Comparison of ENCODE assay signal across 9 cellular contexts in genomic region chr3:44476181-44476599, GRCh38. TPM values are rescaled to one million over a fixed set of nuclear protein-coding genes. Genes with fewer than 3 reads are reported as not detected.
DNase-seq lines count a peak whose midpoint lies in the region; ATAC-seq, FAIRE-seq and TF ChIP-seq lines count a peak whose summit lies in the region.
"Had no signal": no experiment of that assay in that cellular context is flagged by ENCODE, and none has a peak within 500 bp of the region (broad histone marks: within the 10 kb centered on the region; RNA-seq: fewer than 3 reads in every experiment).

No MANE protein-coding gene starts in this region.

- no peaks in the 10 kb centered on the region for H3K9me3 Mint-ChIP-seq in H9
- H3K9me3 Mint-ChIP-seq in activated T-helper 17 cell treated with anti-CD3 and anti-CD28 coated beads, Interleukin-2, amount 50 U/mL, for 72 hours = no peaks in the 10 kb centered on the region

- H3K18ac ChIP-seq in H9 (ENCODE audit: insufficient read length, low read depth, low read length) = no peak overlapping the region

- peak overlapping the region; percentile 84 to 92 for H3K4me3 Mint-ChIP-seq in H9
- H3K4me3 Mint-ChIP-seq in activated T-helper 17 cell treated with anti-CD3 and anti-CD28 coated beads, Interleukin-2, amount 50 U/mL, for 72 hours = peak overlapping the region; percentile 89

- H3K36me3 Mint-ChIP-seq in H9 (ENCODE audit: insufficient read depth in 1 of 3, low read depth in 3 of 3) = no peaks in the 10 kb centered on the region
- peaks cover 7% of the 10 kb centered on the region for H3K36me3 Mint-ChIP-seq in activated T-helper 17 cell treated with anti-CD3 and anti-CD28 coated beads, Interleukin-2, amount 50 U/mL, for 72 hours (ENCODE audit: low read depth)

- H3K4me1 ChIP-seq in A549 = peaks cover 9% of the 10 kb centered on the region; the same call in 1 of the 3 replicates
- no peaks in the 10 kb centered on the region for H3K4me1 ChIP-seq in H9 (ENCODE audit: insufficient read depth, low read length)
- H3K4me1 ChIP-seq in uterus = no peaks in the 10 kb centered on the region

- H3K27me3 ChIP-seq in H9 (ENCODE audit: insufficient read depth, low read length) = no peaks in the 10 kb centered on the region
- no peaks in the 10 kb centered on the region for H3K27me3 ChIP-seq in kidney epithelial cell (ENCODE audit: control insufficient read depth, insufficient read depth, low read length)
- no peaks in the 10 kb centered on the region for H3K27me3 ChIP-seq in uterus

- H4K8ac ChIP-seq in H9 (replicated peaks; ENCODE audit: insufficient read length, low read depth, low read length) = no peak overlapping the region

- TF ChIP-seq EP300 in A549 (IDR thresholded peaks at IDR 0.05) = no peak

- H2BK20ac ChIP-seq in H9 (ENCODE audit: low read depth, low read length, poor library complexity, severe bottlenecking) = no peak overlapping the region

- H2BK15ac ChIP-seq in H9 (ENCODE audit: low read depth, low read length) = no peak overlapping the region

- no peak overlapping the region for H4K91ac ChIP-seq in H9 (ENCODE audit: insufficient read length, low read depth, low read length)

- H3K27ac ChIP-seq in A549 = peak overlapping the region; percentile 24 to 45; a peak in 1 of 6 replicates
- no peak overlapping the region for H3K27ac ChIP-seq in H9 (ENCODE audit: insufficient read length, low read depth, low read length)
- no peak overlapping the region for H3K27ac ChIP-seq in uterus

- no peak for FAIRE-seq in A549 (lab: Jason Lieb, UNC)
- FAIRE-seq: islet of Langerhans had no signal

- H3K36me3 ChIP-seq in kidney epithelial cell (ENCODE audit: control insufficient read depth, insufficient read depth, low read length) = no peaks in the 10 kb centered on the region
- H3K36me3 ChIP-seq in uterus = no peaks in the 10 kb centered on the region

- H3K56ac ChIP-seq in H9 (ENCODE audit: insufficient read length, low read depth, low read length) = no peak overlapping the region

- peaks cover 33 to 41% of the 10 kb centered on the region in 2 experiments for H3K4me1 Mint-ChIP-seq in H9
- H3K4me1 Mint-ChIP-seq in activated T-helper 17 cell treated with anti-CD3 and anti-CD28 coated beads, Interleukin-2, amount 50 U/mL, for 72 hours = peaks cover 15% of the 10 kb centered on the region

- intact Hi-C loops in uterus (cut with DNase I; ENCODE audit: low total_unique reads) = no loop called here

- no peak overlapping the region for H2AFZ ChIP-seq in H9 (ENCODE audit: low read length)

- CTCF ChIA-PET in A549 (lab: Yijun Ruan, JAX) = no interaction called here

- no peak overlapping the region for H3T11ph ChIP-seq in H9 (ENCODE audit: low read length)

- H3K9me3 ChIP-seq in A549 (no peaks in the 10 kb centered on the region), H9 (ENCODE audit: control insufficient read depth, low read depth, low read length) (no peaks in the 10 kb centered on the region), uterus (no peaks in the 10 kb centered on the region)

- no peaks in the 10 kb centered on the region for H4K20me1 ChIP-seq in H9 (ENCODE audit: control insufficient read depth, insufficient read depth, insufficient read length)

- no peak overlapping the region for H2BK12ac ChIP-seq in H9 (ENCODE audit: insufficient read length, low read depth, low read length)

- H3K27ac Mint-ChIP-seq in H9 = peak overlapping the region in 1 of 3 experiments; percentile 9; a peak in 1 of 7 replicates
- H3K27ac Mint-ChIP-seq in activated T-helper 17 cell treated with anti-CD3 and anti-CD28 coated beads, Interleukin-2, amount 50 U/mL, for 72 hours = peak overlapping the region; percentile 62

- 86% methylated on average over 5 of the region's 5 CpGs for WGBS in A549 (ENCODE audit: missing lambda C conversion rate)
- no CpG with 5 or more reads among the region's 5 CpGs for WGBS in H9 (ENCODE audit: extremely low coverage, insufficient read length, low lambda C conversion rate)

- H2AK5ac ChIP-seq in H9 (ENCODE audit: insufficient read length, low read length) = no peak overlapping the region

- TF ChIP-seq POLR2A in A549 (IDR thresholded peaks at IDR 0.05; ENCODE audit: low read length) (no peak), uterus (IDR thresholded peaks at IDR 0.05) (no peak)

- H4K5ac ChIP-seq in H9 (ENCODE audit: insufficient read length, low read depth, low read length) = no peak overlapping the region

- peaks cover 8% of the 10 kb centered on the region for H3K27me3 Mint-ChIP-seq in H9 (ENCODE audit: low read depth)
- no peaks in the 10 kb centered on the region for H3K27me3 Mint-ChIP-seq in activated T-helper 17 cell treated with anti-CD3 and anti-CD28 coated beads, Interleukin-2, amount 50 U/mL, for 72 hours

- H3K4ac ChIP-seq in H9 (ENCODE audit: low read depth, low read length) = no peak overlapping the region

- no peak for TF ChIP-seq CTCF in A549 (IDR thresholded peaks at IDR 0.05)
- TF ChIP-seq CTCF in H9 (conservative IDR thresholded peaks at IDR 0.05) = no peak
- TF ChIP-seq CTCF in kidney epithelial cell (IDR thresholded peaks at IDR 0.05; ENCODE audit: insufficient read depth, low read length, poor library complexity, severe bottlenecking) = no peak
- no peak for TF ChIP-seq CTCF in uterus (IDR thresholded peaks at IDR 0.05)

- POLR2A ChIA-PET in A549 (lab: Yijun Ruan, JAX) = no interaction called here

- peaks cover 3% of the 10 kb centered on the region for H3K79me1 ChIP-seq in H9 (ENCODE audit: insufficient read depth, low read depth, low read length, poor library complexity, severe bottlenecking)

- H3K4me3 ChIP-seq in A549 (peak overlapping the region; percentile 70), kidney epithelial cell (ENCODE audit: low read depth, low read length) (peak overlapping the region; percentile 67), uterus (peak overlapping the region; percentile 25 to 77)

- H2BK120ac ChIP-seq in H9 (ENCODE audit: low read depth, low read length, poor library complexity, severe bottlenecking) = no peak overlapping the region

- H3K4me2 ChIP-seq in A549 (peak overlapping the region; percentile 96), H9 (ENCODE audit: insufficient read depth, insufficient read length, low read length) (peak overlapping the region; percentile 47)

- TF ChIP-seq RAD21 in A549 (conservative IDR thresholded peaks at IDR 0.05 in 1 of 2, IDR thresholded peaks at IDR 0.05 in 1 of 2) = no peak

- no peak overlapping the region for H3K9ac ChIP-seq in H9 (ENCODE audit: extremely low read depth, insufficient read length, low read length)

- H3K14ac ChIP-seq in H9 (ENCODE audit: insufficient read depth, low read length) = no peak overlapping the region

- H2BK5ac ChIP-seq in H9 (ENCODE audit: insufficient read length, low read length) = no peak overlapping the region

- H3K23ac ChIP-seq in H9 (ENCODE audit: insufficient read length, low read depth, low read length) = no peak overlapping the region

- H3K79me2 ChIP-seq in H9 (ENCODE audit: insufficient read depth, low read length) = peaks cover 5% of the 10 kb centered on the region; the same call in 1 of the 2 replicates

- no peak for DNase-seq in A549 (ENCODE audit: low read depth in 1 of 2, low spot score in 1 of 2)
- DNase-seq in H9 = no peak
- DNase-seq in kidney epithelial cell (ENCODE audit: low read depth) = no peak
- no peak for DNase-seq in uterus
- no peak for DNase-seq in GOT3 (lab: John Stamatoyannopoulos, UW)
- DNase-seq in NCI-H345 treated with DMSO at 0.1 percent for 48 hours (lab: John Stamatoyannopoulos, UW; ENCODE audit: unreplicated experiment) = no peak
- DNase-seq in NCI-H69 (lab: John Stamatoyannopoulos, UW) = no peak

- ATAC-seq in A549 = no peak
- peak; percentile 27 for ATAC-seq in activated T-helper 17 cell treated with anti-CD3 and anti-CD28 coated beads, Interleukin-2, amount 50 U/mL, for 72 hours (replicated peaks)

- H3K23me2 ChIP-seq in H9 (ENCODE audit: insufficient read length, low read depth, low read length, poor library complexity, severe bottlenecking) = peaks cover 3% of the 10 kb centered on the region

TF ChIP-seq in A549, 52 proteins besides CTCF, POLR2A, EP300 and RAD21:
- no peak for TF ChIP-seq ZFP36 (IDR thresholded peaks at IDR 0.05; ENCODE audit: borderline replicate concordance, partially characterized antibody)
TF ChIP-seq in A549: peak in this region for 0.

RNA-seq across cellular contexts. Expression of gene ZNF445, which starts 1.3 kb away (rescaled TPM):
- polyA plus RNA-seq in A549 (2011; rRNA removed) = 3.4 and 4.8 TPM in 2 replicates
- polyA plus RNA-seq in A549 (2012; cell fraction: cytosol; rRNA removed) = 0.93 and 1.3 TPM in 2 replicates
- 2.7 and 3.7 TPM in 2 replicates for polyA plus RNA-seq in A549 (2012; cell fraction: nucleus; rRNA removed)
- polyA plus RNA-seq in A549 (2017; fragmentation: RNase III; extraction: RNeasy Plus Mini Kit Qiagen cat#74134 plus additional on column Dnase treatment) = 4.0 to 4.2 TPM (median 4.0 TPM) in 3 replicates
- 6.9 and 10.5 TPM in 2 replicates for polyA minus RNA-seq in A549 (2011; rRNA and poly(A)+ RNA removed)
- total RNA-seq in H9 (2021) = 24.8 and 26.0 TPM in 2 replicates
- 10 to 100 TPM in 1 of 2 donors, 1 to 10 TPM in 1; 8.6 to 12.1 TPM for total RNA-seq in activated T-helper 17 cell treated with anti-CD3 and anti-CD28 coated beads, Interleukin-2, amount 50 U/mL, for 72 hours
- total RNA-seq in kidney epithelial cell = 5.8 and 6.3 TPM in 2 replicates
- 10 to 100 TPM in 2 of 4 donors, 1 to 10 TPM in 2; 5.3 to 35.6 (median 19.8) TPM for total RNA-seq in uterus

Comparison
In these comparisons a context has a peak if more than half of its experiments do, and no peak if none do; other contexts are left out.
1. H3K27ac ChIP-seq: peak in A549 (2 of 2); none in H9 (single experiment) and uterus (0 of 2).
2. Peak in every context shown above with its lines, with median percentiles within 50 percentile points of each other: H3K4me3 ChIP-seq.